In the genomic region with DNA sequence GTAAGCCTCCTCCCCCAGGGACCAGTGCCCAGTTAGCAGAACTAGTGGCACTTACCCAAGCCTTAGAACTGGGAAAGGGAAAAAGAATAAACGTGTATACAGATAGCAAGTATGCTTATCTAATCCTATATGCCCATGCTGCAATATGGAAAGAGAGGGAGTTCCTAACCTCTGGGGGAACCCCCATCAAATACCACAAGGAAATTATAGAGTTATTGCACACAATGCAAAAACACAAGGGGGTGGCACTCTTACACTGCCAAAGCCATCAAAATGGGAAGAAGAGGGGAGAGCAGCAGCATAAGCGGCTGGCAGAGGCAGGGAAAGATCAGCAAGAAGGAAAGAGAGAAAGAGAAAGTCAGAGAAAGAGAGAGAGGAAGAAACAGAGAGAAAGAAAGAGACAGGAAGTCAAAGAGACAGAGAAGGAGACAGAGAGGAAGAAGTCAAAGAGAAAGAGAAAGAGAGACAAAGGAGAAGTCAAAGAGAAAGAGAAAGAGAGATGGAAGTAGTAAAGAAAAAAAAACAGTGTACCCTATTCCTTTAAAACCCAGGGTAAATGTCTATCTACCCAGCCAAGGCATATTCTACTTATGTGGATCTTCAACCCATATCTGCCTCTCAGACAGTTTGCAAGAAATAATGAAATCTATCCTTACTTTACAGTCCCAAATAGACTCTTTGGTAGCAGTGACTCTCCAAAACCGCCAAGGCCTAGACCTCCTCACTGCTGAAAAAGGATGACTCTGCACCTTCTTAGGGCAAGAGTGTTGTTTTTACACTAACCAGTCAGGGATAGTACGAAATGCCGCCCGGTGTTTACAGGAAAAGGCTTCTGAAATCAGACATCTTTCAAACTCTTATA, we compare ENCODE assay signal across 1 cellular context.
TF ChIP-seq lines count a peak whose summit lies in the region.

No MANE protein-coding gene starts in this region.

TF ChIP-seq in K562, 482 proteins besides CTCF, POLR2A, EP300 and RAD21:
- TF ChIP-seq NKRF (IDR thresholded peaks at IDR 0.05; ENCODE audit: borderline replicate concordance) (0 out of 2 replicates have a peak, but pooled peaks have one; percentile 19), NFE2 (IDR thresholded peaks at IDR 0.05; ENCODE audit: low read depth) (peak; percentile 48), MAFG (tag; conservative IDR thresholded peaks at IDR 0.05) (peak; percentile 59), ZNF512 (tag; IDR thresholded peaks at IDR 0.05) (peak; percentile 68; the same call in 1 of the 2 replicates), C11orf30 (IDR thresholded peaks at IDR 0.05; ENCODE audit: low read depth) (peak; percentile 66), ZNF316 (IDR thresholded peaks at IDR 0.05) (peak; percentile 73)
